8 cellular contexts compared by ENCODE assay signal in genomic region chr19:50725218-50725931, GRCh38. TPM values are rescaled to one million over a fixed set of nuclear protein-coding genes. Genes with fewer than 3 reads are reported as not detected.
A peak's percentile ranks its signal among the peaks of the same experiment; 100 is the strongest.
DNase-seq lines count a peak whose midpoint lies in the region; ATAC-seq and TF ChIP-seq lines count a peak whose summit lies in the region.

No MANE protein-coding gene starts in this region.

- peak overlapping the region; percentile 99 for H3K4me2 ChIP-seq in GM23338
- peak overlapping the region; percentile 88 for H3K4me2 ChIP-seq in skeletal muscle satellite cell (ENCODE audit: low read length)

- no peak for DNase-seq in GM23338 (ENCODE audit: low spot score)
- peak; percentile 69 for DNase-seq in cardiac septum (ENCODE audit: low spot score)
- no peak for DNase-seq in NCI-H1694 (lab: John Stamatoyannopoulos, UW)
- DNase-seq in D341Med (ENCODE audit: low spot score): no peak
- DNase-seq in DMS79 treated with DMSO at 0.1 percent for 48 hours (lab: John Stamatoyannopoulos, UW): no peak

- H3K4me1 Mint-ChIP-seq in GM23338: no peaks in the 10 kb centered on the region

- peaks cover 95% of the 10 kb centered on the region for H3K9me3 Mint-ChIP-seq in GM23338

- no peaks in the 10 kb centered on the region for H3K9me2 ChIP-seq in GM23338 (ENCODE audit: insufficient read depth)

- peak overlapping the region; percentile 36; the same call in 1 of the 2 replicates for H3K27ac ChIP-seq in ACC112 (ENCODE audit: low read depth, low read length)
- H3K27ac ChIP-seq in GM23338 (ENCODE audit: low read depth): no peak overlapping the region

- H3K27ac Mint-ChIP-seq in GM23338: no peak overlapping the region

- H3K4me1 ChIP-seq in ACC112 (ENCODE audit: control insufficient read depth, insufficient read depth, low read length, unreplicated experiment) (peaks cover 15% of the 10 kb centered on the region), GM23338 (ENCODE audit: insufficient read depth) (peaks cover 45% of the 10 kb centered on the region), skeletal muscle satellite cell (ENCODE audit: control insufficient read depth, insufficient read depth, low read length) (peaks cover 33% of the 10 kb centered on the region)

- H4K20me1 ChIP-seq in GM23338 (replicated peaks; ENCODE audit: insufficient read depth): no peaks in the 10 kb centered on the region; the same call in 1 of the 2 replicates

- 0 out of 2 replicates have a peak, but pooled peaks cover 7% of the 10 kb centered on the region for H3F3A ChIP-seq in GM23338 (replicated peaks; ENCODE audit: low read depth)

- H3K9me3 ChIP-seq in skeletal muscle satellite cell (replicated peaks; ENCODE audit: low read length): no peaks in the 10 kb centered on the region

- no peak overlapping the region; the same call in 2 of the 3 replicates for H3K4me3 Mint-ChIP-seq in GM23338

- peaks cover 18% of the 10 kb centered on the region for H3K27me3 Mint-ChIP-seq in GM23338 (ENCODE audit: insufficient read depth, low read depth, poor library complexity)

- intact Hi-C loops in cardiac septum (cut with DNase I): loop anchor here (10.0 kb wide), 1 partner anchor 199 kb away; no protein-coding TSS in a partner anchor

- H3K36me3 ChIP-seq in ACC112 (ENCODE audit: insufficient read depth, low read length) (no peaks in the 10 kb centered on the region), GM23338 (ENCODE audit: insufficient read depth) (no peaks in the 10 kb centered on the region), skeletal muscle satellite cell (ENCODE audit: insufficient read depth, low read length) (no peaks in the 10 kb centered on the region)

- H2AFZ ChIP-seq in ACC112 (ENCODE audit: low read length, unreplicated experiment) (peak overlapping the region; percentile 69), GM23338 (no peak overlapping the region)

- H3K36me3 Mint-ChIP-seq in GM23338 (ENCODE audit: low read depth): peaks cover 23% of the 10 kb centered on the region

- ATAC-seq in GM23338: peak; percentile 10; the same call in 1 of the 3 replicates

- TF ChIP-seq CTCF in GM23338 (conservative IDR thresholded peaks at IDR 0.05; ENCODE audit: low read depth in 2 of 2): no peak
- no peak for TF ChIP-seq CTCF in WI38 (IDR thresholded peaks at IDR 0.05; ENCODE audit: low read depth, low read length)

- H3K79me2 ChIP-seq in ACC112 (ENCODE audit: control insufficient read depth, insufficient read depth, low read length, unreplicated experiment) (peaks cover 15% of the 10 kb centered on the region), GM23338 (replicated peaks; ENCODE audit: insufficient read depth) (peaks cover 10% of the 10 kb centered on the region)

- H3K4me3 ChIP-seq in ACC112 (ENCODE audit: low read depth, low read length) (peak overlapping the region; percentile 74), GM23338 (peak overlapping the region; percentile 88), WI38 (ENCODE audit: low read depth, low read length) (peak overlapping the region; percentile 72), skeletal muscle satellite cell (ENCODE audit: low read length) (peak overlapping the region; percentile 81)

- H3K9ac ChIP-seq in skeletal muscle satellite cell (ENCODE audit: low read depth, low read length): peak overlapping the region; percentile 84

- H3K27me3 ChIP-seq in ACC112 (ENCODE audit: insufficient read depth, low read length) (no peaks in the 10 kb centered on the region), GM23338 (ENCODE audit: insufficient read depth) (peaks cover 42% of the 10 kb centered on the region), skeletal muscle satellite cell (ENCODE audit: control insufficient read depth, insufficient read depth, low read length) (no peaks in the 10 kb centered on the region)

TF ChIP-seq in GM23338, 12 proteins besides CTCF, POLR2A, EP300 and RAD21 (continues in another document):
- TF ChIP-seq ZNF331 (CRISPR knock-in tag; IDR thresholded peaks at IDR 0.05; ENCODE audit: low read depth): no peak
- TF ChIP-seq EZH2phosphoT487 (IDR thresholded peaks at IDR 0.05; ENCODE audit: unreplicated experiment): no peak
- no peak for TF ChIP-seq ZNF114 (CRISPR knock-in tag; IDR thresholded peaks at IDR 0.05)
- TF ChIP-seq EZH2 (IDR thresholded peaks at IDR 0.05; ENCODE audit: low read depth, unreplicated experiment): no peak
- TF ChIP-seq POLR2AphosphoS5 (IDR thresholded peaks at IDR 0.05; ENCODE audit: low read depth): no peak
- no peak for TF ChIP-seq ETS1 (IDR thresholded peaks at IDR 0.05)
- TF ChIP-seq ZNF462 (CRISPR knock-in tag; IDR thresholded peaks at IDR 0.05): no peak
- no peak for TF ChIP-seq CREB1 (CRISPR knock-in tag; IDR thresholded peaks at IDR 0.05; ENCODE audit: low read depth)
- no peak for TF ChIP-seq NANOG (IDR thresholded peaks at IDR 0.05; ENCODE audit: borderline replicate concordance)

RNA-seq across cellular contexts. Expression of gene CLEC11A, which starts 2.2 kb away (rescaled TPM):
- total RNA-seq in GM23338 (2014; rRNA removed; shearing (Covaris generic)): 7.2 and 8.0 TPM in 2 replicates
- 15.5 and 18.5 TPM in 2 replicates for polyA plus RNA-seq in GM23338 (2016; fragmentation: Nextera tagmentation; extraction: Ambion mirVana)
- total RNA-seq in cardiac septum: 5.1 TPM
- total RNA-seq in skeletal muscle satellite cell (2012; rRNA removed): 11.9 and 23.8 TPM in 2 replicates

RNA-seq across cellular contexts. Expression of gene SHANK1, which starts 5.8 kb away (rescaled TPM):
- 3.3 and 4.1 TPM in 2 replicates for total RNA-seq in GM23338 (2014; rRNA removed; shearing (Covaris generic))
- 0.23 and 0.30 TPM in 2 replicates for polyA plus RNA-seq in GM23338 (2016; fragmentation: Nextera tagmentation; extraction: Ambion mirVana)
- 1.3 TPM for total RNA-seq in cardiac septum
- 0.25 and 1.5 TPM in 2 replicates for total RNA-seq in skeletal muscle satellite cell (2012; rRNA removed)

RNA-seq across cellular contexts. Expression of gene GPR32, which starts 44.9 kb away (rescaled TPM):
- total RNA-seq in GM23338 (2014; rRNA removed; shearing (Covaris generic)): not detected in 2 replicates
- polyA plus RNA-seq in GM23338 (2016; fragmentation: Nextera tagmentation; extraction: Ambion mirVana): not detected in 2 replicates
- total RNA-seq in cardiac septum: not detected
- not detected in 2 replicates for total RNA-seq in skeletal muscle satellite cell (2012; rRNA removed)
